Comparison of ENCODE assay signal across 11 cellular contexts in genomic region chr1:87864676-87865075, GRCh38.
DNase-seq lines count a peak whose midpoint lies in the region; ATAC-seq and FAIRE-seq lines count a peak whose summit lies in the region.
"Had no signal": no experiment of that assay in that cellular context is flagged by ENCODE, and none has a peak within 500 bp of the region (broad histone marks: within the 10 kb centered on the region; RNA-seq: fewer than 3 reads in every experiment).

No MANE protein-coding gene starts in this region.

- ATAC-seq in GM21423 (IDR thresholded peaks at IDR 0.05; ENCODE audit: unreplicated experiment), result peak; percentile 70
- peak; percentile 68 for ATAC-seq in HG03565 (IDR thresholded peaks at IDR 0.05; ENCODE audit: unreplicated experiment)
- ATAC-seq: left colon had no signal

- H3K9me3 Mint-ChIP-seq in dendritic cell treated with granulocyte-macrophage colony-stimulating factor and Interleukin-4, amounts not matched to agents 40 ng/mL and 50 ng/mL, for 4 days, result peaks cover 17% of the 10 kb centered on the region

- intact Hi-C loops in dendritic cell treated with granulocyte-macrophage colony-stimulating factor and Interleukin-4, amounts not matched to agents 40 ng/mL and 50 ng/mL, for 4 days (cut with micrococcal nuclease), result loop anchor here (5.0 to 10.0 kb wide), 2 partner anchors 32 to 540 kb away; partner anchors contain the start of gene LMO4
- intact Hi-C loops in head of caudate nucleus (cut with DNase I), result no loop called here

- H3K4me1 Mint-ChIP-seq in dendritic cell treated with granulocyte-macrophage colony-stimulating factor and Interleukin-4, amounts not matched to agents 40 ng/mL and 50 ng/mL, for 4 days (ENCODE audit: low read depth), result peaks cover 23% of the 10 kb centered on the region

- DNase-seq in GM18507 (ENCODE audit: extremely low spot score, insufficient read length, low read depth) (no peak), head of caudate nucleus (no peak), NK-92 (lab: John Stamatoyannopoulos, UW; ENCODE audit: unreplicated experiment) (no peak), iPS-NIHi7 (ENCODE audit: extremely low spot score) (no peak), NCI-H2107 (lab: John Stamatoyannopoulos, UW) (no peak)
- DNase-seq: cortex of kidney, left colon, NCI-H69 had no signal

- no peaks in the 10 kb centered on the region for H3K36me3 Mint-ChIP-seq in dendritic cell treated with granulocyte-macrophage colony-stimulating factor and Interleukin-4, amounts not matched to agents 40 ng/mL and 50 ng/mL, for 4 days (ENCODE audit: low read depth)

- H3K4me3 Mint-ChIP-seq in dendritic cell treated with granulocyte-macrophage colony-stimulating factor and Interleukin-4, amounts not matched to agents 40 ng/mL and 50 ng/mL, for 4 days, result no peak overlapping the region

- H3K27ac Mint-ChIP-seq in dendritic cell treated with granulocyte-macrophage colony-stimulating factor and Interleukin-4, amounts not matched to agents 40 ng/mL and 50 ng/mL, for 4 days, result peak overlapping the region; percentile 42

- FAIRE-seq in GM18507 (lab: Jason Lieb, UNC), result peak; percentile 38

- no peaks in the 10 kb centered on the region for H3K27me3 Mint-ChIP-seq in dendritic cell treated with granulocyte-macrophage colony-stimulating factor and Interleukin-4, amounts not matched to agents 40 ng/mL and 50 ng/mL, for 4 days
